Comparison of ENCODE assay signal across 26 cellular contexts in genomic region chrX:9354918-9355317, GRCh38.
DNase-seq lines count a peak whose midpoint lies in the region; ATAC-seq and TF ChIP-seq lines count a peak whose summit lies in the region.
"Had no signal": no experiment of that assay in that cellular context is flagged by ENCODE, and none has a peak within 500 bp of the region (broad histone marks: within the 10 kb centered on the region; RNA-seq: fewer than 3 reads in every experiment).

No MANE protein-coding gene starts in this region.

- H3K27me3 Mint-ChIP-seq in central memory CD8-positive, alpha-beta T cell: no peaks in the 10 kb centered on the region

- H3K27ac ChIP-seq in right lobe of liver (no peak overlapping the region), testis (no peak overlapping the region)
- H3K27ac ChIP-seq: SJCRH30 had no signal

- H3K9me3 ChIP-seq in right lobe of liver (no peaks in the 10 kb centered on the region), testis (no peaks in the 10 kb centered on the region)
- H3K9me3 ChIP-seq: HAP-1, SJCRH30 had no signal

- H3K36me3 ChIP-seq in right lobe of liver (no peaks in the 10 kb centered on the region), testis (ENCODE audit: low read depth, missing control alignments) (no peaks in the 10 kb centered on the region)
- H3K36me3 ChIP-seq: HAP-1, SJCRH30 had no signal

- H3K27ac Mint-ChIP-seq in central memory CD8-positive, alpha-beta T cell (ENCODE audit: low read depth): peak overlapping the region; percentile 98
- peak overlapping the region; percentile 83 for H3K27ac Mint-ChIP-seq in stimulated activated effector memory CD8-positive, alpha-beta T cell treated with anti-CD3 and anti-CD28 coated beads, Interleukin-12 subunit alpha, Interleukin-12 subunit beta, amount 100 ng/mL, for 72 hours
- H3K27ac Mint-ChIP-seq: CD8-positive, alpha-beta T cell had no signal

- H3K36me3 Mint-ChIP-seq in central memory CD8-positive, alpha-beta T cell (ENCODE audit: insufficient read depth): peaks cover 10% of the 10 kb centered on the region
- H3K36me3 Mint-ChIP-seq in stimulated activated effector memory CD8-positive, alpha-beta T cell treated with anti-CD3 and anti-CD28 coated beads, Interleukin-12 subunit alpha, Interleukin-12 subunit beta, amount 100 ng/mL, for 72 hours: peaks cover 10% of the 10 kb centered on the region
- H3K36me3 Mint-ChIP-seq: CD8-positive, alpha-beta T cell had no signal

- TF ChIP-seq CTCF in right lobe of liver (IDR thresholded peaks at IDR 0.05) (no peak), testis (IDR thresholded peaks at IDR 0.05) (no peak)

- DNase-seq in cardiac septum (ENCODE audit: low spot score): peak; percentile 27
- DNase-seq in left ventricle myocardium superior: no peak
- DNase-seq in central memory CD8-positive, alpha-beta T cell (ENCODE audit: low spot score in 2 of 2): no peak
- no peak for DNase-seq in right lobe of liver
- DNase-seq in stimulated activated effector memory CD8-positive, alpha-beta T cell treated with anti-CD3 and anti-CD28 coated beads, Interleukin-12 subunit alpha, Interleukin-12 subunit beta, amount 100 ng/mL, for 72 hours (ENCODE audit: low spot score in 2 of 2): no peak
- no peak for DNase-seq in DMS 273 treated with DMSO at 0.1 percent for 48 hours (lab: John Stamatoyannopoulos, UW)
- no peak for DNase-seq in effector CD4-positive, alpha-beta T cell
- DNase-seq in testis: no peak
- DNase-seq: AML-193; C1 segment of cervical spinal cord; CD8-positive, alpha-beta T cell; DMS79 treated with DMSO at 0.1 percent for 48 hours; GF-D8; GOT3; Karpas-422; NCI-H1105; NCI-H1436 treated with DMSO at 0.1 percent for 48 hours; NCI-H187 treated with DMSO at 0.1 percent for 48 hours; NCI-H2171 treated with DMSO at 0.1 percent for 48 hours; NCI-H524; NCI-H748 treated with DMSO at 0.1 percent for 48 hours; PC-3; SJCRH30 had no signal

- ATAC-seq in left ventricle myocardium superior (no peak), right lobe of liver (peak in 3 of 4 donors; percentile 31 to 59 (median 44))
- ATAC-seq in central memory CD8-positive, alpha-beta T cell (replicated peaks; ENCODE audit: extremely low read depth, poor library complexity, severe bottlenecking): no peak
- no peak for ATAC-seq in stimulated activated effector memory CD8-positive, alpha-beta T cell treated with anti-CD3 and anti-CD28 coated beads, Interleukin-12 subunit alpha, Interleukin-12 subunit beta, amount 100 ng/mL, for 72 hours
- ATAC-seq: CD8-positive, alpha-beta T cell; PC-3; Right ventricle myocardium inferior; SK-N-SH treated with all-trans-retinoic acid at 6 μM for 48 hours had no signal

- no peaks in the 10 kb centered on the region for H3K9me3 Mint-ChIP-seq in central memory CD8-positive, alpha-beta T cell
- H3K9me3 Mint-ChIP-seq in stimulated activated effector memory CD8-positive, alpha-beta T cell treated with anti-CD3 and anti-CD28 coated beads, Interleukin-12 subunit alpha, Interleukin-12 subunit beta, amount 100 ng/mL, for 72 hours: peaks cover 3% of the 10 kb centered on the region
- H3K9me3 Mint-ChIP-seq: CD8-positive, alpha-beta T cell had no signal

- H3K4me1 Mint-ChIP-seq in central memory CD8-positive, alpha-beta T cell: peaks cover 48% of the 10 kb centered on the region
- H3K4me1 Mint-ChIP-seq in stimulated activated effector memory CD8-positive, alpha-beta T cell treated with anti-CD3 and anti-CD28 coated beads, Interleukin-12 subunit alpha, Interleukin-12 subunit beta, amount 100 ng/mL, for 72 hours: peaks cover 45% of the 10 kb centered on the region

- H3K4me3 Mint-ChIP-seq in central memory CD8-positive, alpha-beta T cell: no peak overlapping the region
- H3K4me3 Mint-ChIP-seq in stimulated activated effector memory CD8-positive, alpha-beta T cell treated with anti-CD3 and anti-CD28 coated beads, Interleukin-12 subunit alpha, Interleukin-12 subunit beta, amount 100 ng/mL, for 72 hours: no peak overlapping the region
- H3K4me3 Mint-ChIP-seq: CD8-positive, alpha-beta T cell had no signal

- H3K27me3 ChIP-seq in right lobe of liver (no peaks in the 10 kb centered on the region), testis (no peaks in the 10 kb centered on the region)
- H3K27me3 ChIP-seq: SJCRH30 had no signal

- 31% methylated on average over 4 of the region's 9 CpGs for WGBS in right lobe of liver (ENCODE audit: insufficient coverage, low coverage, low lambda C conversion rate, missing lambda C conversion rate)
- WGBS in testis, 2 donors: 93 to 95% methylated on average over 2 to 9 of the region's 9 CpGs

- H3K4me1 ChIP-seq in right lobe of liver (no peaks in the 10 kb centered on the region), testis (no peaks in the 10 kb centered on the region)
- H3K4me1 ChIP-seq: HAP-1, SJCRH30 had no signal

- intact Hi-C loops in cardiac septum (cut with DNase I) (no loop called here), left ventricle myocardium superior (cut with micrococcal nuclease) (no loop called here), right lobe of liver (cut with DNase I) (no loop called here), testis (cut with DNase I; ENCODE audit: low total_unique reads) (no loop called here)

- TF ChIP-seq POLR2A in right lobe of liver (IDR thresholded peaks at IDR 0.05) (no peak), testis (IDR thresholded peaks at IDR 0.05) (no peak)

- H3K4me3 ChIP-seq in right lobe of liver (no peak overlapping the region), testis (no peak overlapping the region)
- H3K4me3 ChIP-seq: HAP-1, SJCRH30 had no signal

Comparison
In these comparisons a context has a peak if more than half of its experiments do, and no peak if none do; other contexts are left out.
1. ATAC-seq: peak in right lobe of liver (3 of 4); none in left ventricle myocardium superior (single experiment), central memory CD8-positive, alpha-beta T cell (single experiment) and stimulated activated effector memory CD8-positive, alpha-beta T cell treated with anti-CD3 and anti-CD28 coated beads, Interleukin-12 subunit alpha, Interleukin-12 subunit beta, amount 100 ng/mL, for 72 hours (single experiment).